Comparison of ENCODE assay signal across 8 cellular contexts in the genomic region with DNA sequence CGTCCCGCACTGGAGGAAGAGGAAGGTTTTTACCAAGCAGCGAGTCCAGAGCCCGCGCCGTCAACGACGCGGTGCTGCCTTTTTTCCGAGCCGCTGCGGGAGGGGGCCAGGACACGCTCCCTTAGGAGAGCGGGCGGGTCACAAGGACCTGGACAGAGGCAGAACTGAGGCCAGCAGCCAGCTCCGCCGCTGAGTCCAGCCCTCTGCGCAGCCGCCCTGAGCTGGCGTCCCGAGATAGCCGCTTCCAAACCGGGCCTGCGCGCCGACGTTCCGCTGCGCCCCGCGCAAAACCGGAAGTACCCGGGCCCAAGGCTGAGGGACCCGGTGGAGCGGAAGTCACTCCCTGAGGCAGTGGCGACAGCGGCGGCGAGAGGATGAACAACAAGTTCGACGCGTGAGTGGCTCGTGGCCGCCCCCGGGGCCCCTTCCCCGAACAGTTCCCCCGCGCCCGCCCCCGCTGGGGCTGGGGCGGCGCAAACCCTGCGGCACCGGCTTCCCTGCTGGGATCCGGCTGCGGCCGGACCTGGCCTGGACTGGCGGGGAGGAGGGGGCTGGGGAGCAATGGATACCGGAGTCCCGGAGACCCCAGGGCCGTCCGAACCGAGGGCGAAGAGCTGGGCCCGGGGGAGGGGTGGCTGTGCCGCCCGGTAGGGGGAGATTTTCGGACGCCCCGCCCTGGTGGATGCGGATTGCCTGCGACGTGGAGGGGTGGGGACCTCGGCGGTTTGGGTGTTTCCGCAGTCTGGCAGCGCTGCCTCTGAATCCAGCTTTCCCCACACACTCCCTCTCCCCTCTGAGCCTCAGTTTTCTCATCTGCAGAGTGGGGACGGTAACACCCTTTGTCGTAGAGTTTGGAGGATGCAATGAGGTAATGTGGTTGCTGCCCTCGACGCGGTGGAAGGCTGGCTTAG. TPM values are rescaled to one million over a fixed set of nuclear protein-coding genes. Genes with fewer than 3 reads are reported as not detected.
DNase-seq lines count a peak whose midpoint lies in the region; ATAC-seq and TF ChIP-seq lines count a peak whose summit lies in the region.

A gene with protein sequence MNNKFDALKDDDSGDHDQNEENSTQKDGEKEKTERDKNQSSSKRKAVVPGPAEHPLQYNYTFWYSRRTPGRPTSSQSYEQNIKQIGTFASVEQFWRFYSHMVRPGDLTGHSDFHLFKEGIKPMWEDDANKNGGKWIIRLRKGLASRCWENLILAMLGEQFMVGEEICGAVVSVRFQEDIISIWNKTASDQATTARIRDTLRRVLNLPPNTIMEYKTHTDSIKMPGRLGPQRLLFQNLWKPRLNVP (plus strand): TSS at position 339 of the 911 bp plus-strand sequence. CDS start 36 bp downstream, at position 375.
A gene (minus strand): TSS at position 207 of the 911 bp plus-strand sequence. CDS start 675 bp downstream, outside the sequence.

- intact Hi-C loops in activated T-helper 1 cell treated with anti-CD3 and anti-CD28 coated beads, Interleukin-12 subunit alpha, Interleukin-12 subunit beta, Interleukin-2, Interleukin-4 antibody, amounts not matched to agents 30 ng/mL and 10 ng/mL and 1 ng/mL, durations not matched to agents 14 hours and 24 hours and 36 hours (cut with micrococcal nuclease) = loop anchor here (1.0 to 10.0 kb wide), 7 partner anchors 57 to 1304 kb away; a partner anchor contains a TSS
- intact Hi-C loops in naive thymus-derived CD4-positive, alpha-beta T cell (cut with micrococcal nuclease) = loop anchor here (1.0 to 10.0 kb wide), 17 partner anchors 56 to 1747 kb away; a partner anchor contains a TSS

- peak; percentile 79 to 86 for TF ChIP-seq POLR2A in Peyer's patch (IDR thresholded peaks at IDR 0.05)

- peak within 1 kb of the TSS; percentile 99 for H3K9ac ChIP-seq in fibroblast of lung (ENCODE audit: insufficient read depth, low read length)

- peaks cover 52% of the 10 kb centered on the region for H3K36me3 Mint-ChIP-seq in activated T-helper 1 cell treated with anti-CD3 and anti-CD28 coated beads, Interleukin-12 subunit alpha, Interleukin-12 subunit beta, Interleukin-2, Interleukin-4 antibody, amounts not matched to agents 30 ng/mL and 10 ng/mL and 1 ng/mL, durations not matched to agents 14 hours and 24 hours and 36 hours (ENCODE audit: low read depth)
- peaks cover 11 to 43% (median 34%) of the 10 kb centered on the region in 5 donors for H3K36me3 Mint-ChIP-seq in naive thymus-derived CD4-positive, alpha-beta T cell
- peaks cover 29 to 61% of the 10 kb centered on the region in 2 donors for H3K36me3 Mint-ChIP-seq in stimulated activated naive B cell treated with anti-CD40 and anti-IgM and Interleukin-4, amounts not matched to agents 10 μg/mL and 1 μg/mL and 100 μg/mL, for 72 hours

- ATAC-seq in GM21825 (IDR thresholded peaks at IDR 0.05; ENCODE audit: unreplicated experiment) = peak; percentile 89
- peak; percentile 91 for ATAC-seq in naive thymus-derived CD4-positive, alpha-beta T cell
- ATAC-seq in stimulated activated naive B cell treated with anti-CD40 and anti-IgM and Interleukin-4, amounts not matched to agents 10 μg/mL and 1 μg/mL and 100 μg/mL, for 72 hours (replicated peaks) = peak; percentile 96 to 97

- peaks cover 49% of the 10 kb centered on the region for H3K79me2 ChIP-seq in fibroblast of lung (ENCODE audit: control insufficient read depth, insufficient read depth, low read length)

- H3K4me3 Mint-ChIP-seq in activated T-helper 1 cell treated with anti-CD3 and anti-CD28 coated beads, Interleukin-12 subunit alpha, Interleukin-12 subunit beta, Interleukin-2, Interleukin-4 antibody, amounts not matched to agents 30 ng/mL and 10 ng/mL and 1 ng/mL, durations not matched to agents 14 hours and 24 hours and 36 hours = peak within 1 kb of the TSS; percentile 100
- H3K4me3 Mint-ChIP-seq in naive thymus-derived CD4-positive, alpha-beta T cell = peak within 1 kb of the TSS; percentile 91 to 100 (median 100)
- H3K4me3 Mint-ChIP-seq in stimulated activated naive B cell treated with anti-CD40 and anti-IgM and Interleukin-4, amounts not matched to agents 10 μg/mL and 1 μg/mL and 100 μg/mL, for 72 hours = peak within 1 kb of the TSS; percentile 93 to 100

- no peaks in the 10 kb centered on the region for H3K27me3 Mint-ChIP-seq in activated T-helper 1 cell treated with anti-CD3 and anti-CD28 coated beads, Interleukin-12 subunit alpha, Interleukin-12 subunit beta, Interleukin-2, Interleukin-4 antibody, amounts not matched to agents 30 ng/mL and 10 ng/mL and 1 ng/mL, durations not matched to agents 14 hours and 24 hours and 36 hours (ENCODE audit: insufficient read depth)
- no peaks in the 10 kb centered on the region for H3K27me3 Mint-ChIP-seq in naive thymus-derived CD4-positive, alpha-beta T cell
- H3K27me3 Mint-ChIP-seq in stimulated activated naive B cell treated with anti-CD40 and anti-IgM and Interleukin-4, amounts not matched to agents 10 μg/mL and 1 μg/mL and 100 μg/mL, for 72 hours = no peaks in the 10 kb centered on the region

- POLR2A ChIA-PET in naive thymus-derived CD4-positive, alpha-beta T cell (lab: Charles Lee) = interaction anchor here (0.5 to 1.4 kb wide), 9 partner anchors 13 to 1087 kb away, joined by 3 to 5 read pairs (median 3); a partner anchor contains a TSS

- H3K36me3 ChIP-seq in KOPT-K1 (ENCODE audit: insufficient read depth, low read length) (peaks cover 49% of the 10 kb centered on the region), Peyer's patch (peaks cover 0 to 13% (median 0%) of the 10 kb centered on the region in 3 donors), fibroblast of lung (ENCODE audit: control insufficient read depth, insufficient read depth, low read length) (no peaks in the 10 kb centered on the region)
- H3K36me3 ChIP-seq in naive thymus-derived CD4-positive, alpha-beta T cell (ENCODE audit: control insufficient read depth in 2 of 3, insufficient read depth in 3 of 3, low read length in 3 of 3) = peaks cover 0 to 16% (median 0%) of the 10 kb centered on the region in 3 experiments

- H3K9me3 Mint-ChIP-seq in activated T-helper 1 cell treated with anti-CD3 and anti-CD28 coated beads, Interleukin-12 subunit alpha, Interleukin-12 subunit beta, Interleukin-2, Interleukin-4 antibody, amounts not matched to agents 30 ng/mL and 10 ng/mL and 1 ng/mL, durations not matched to agents 14 hours and 24 hours and 36 hours = no peaks in the 10 kb centered on the region
- H3K9me3 Mint-ChIP-seq in naive thymus-derived CD4-positive, alpha-beta T cell = peaks cover 0 to 4% (median 0%) of the 10 kb centered on the region in 11 donors
- no peaks in the 10 kb centered on the region for H3K9me3 Mint-ChIP-seq in stimulated activated naive B cell treated with anti-CD40 and anti-IgM and Interleukin-4, amounts not matched to agents 10 μg/mL and 1 μg/mL and 100 μg/mL, for 72 hours

- peak within 1 kb of the TSS; percentile 84 for H2AFZ ChIP-seq in fibroblast of lung (ENCODE audit: low read length)

- H3K4me3 ChIP-seq in Peyer's patch (peak within 1 kb of the TSS; percentile 64 to 97 (median 86)), fibroblast of lung (replicated peaks in 1 of 4; ENCODE audit: control extremely low read depth in 1 of 4, insufficient read depth in 1 of 4, low read depth in 3 of 4, low read length in 4 of 4) (peak within 1 kb of the TSS; percentile 77 to 95 (median 90))
- H3K4me3 ChIP-seq in naive thymus-derived CD4-positive, alpha-beta T cell (ENCODE audit: low read length) = peak within 1 kb of the TSS; percentile 88

- peaks cover 0 to 31% (median 3%) of the 10 kb centered on the region in 4 donors for H3K4me1 ChIP-seq in Peyer's patch
- H3K4me1 ChIP-seq in fibroblast of lung (ENCODE audit: control insufficient read depth, extremely low read depth, insufficient read depth, low read length) = no peaks in the 10 kb centered on the region
- peaks cover 15 to 36% of the 10 kb centered on the region in 2 donors for H3K4me1 ChIP-seq in naive thymus-derived CD4-positive, alpha-beta T cell (ENCODE audit: control insufficient read depth in 2 of 2, insufficient read depth in 2 of 2, low read length in 2 of 2)

- peak within 1 kb of the TSS; percentile 92 for H3K27ac ChIP-seq in KOPT-K1 (ENCODE audit: low read depth, low read length, poor library complexity, severe bottlenecking)
- H3K27ac ChIP-seq in Peyer's patch = peak within 1 kb of the TSS; percentile 95 to 99 (median 97)
- peak within 1 kb of the TSS; percentile 97 for H3K27ac ChIP-seq in fibroblast of lung (ENCODE audit: insufficient read depth, low read length)
- H3K27ac ChIP-seq in naive thymus-derived CD4-positive, alpha-beta T cell (ENCODE audit: low read depth, low read length) = peak within 1 kb of the TSS; percentile 92

- peak within 1 kb of the TSS; percentile 100 for H3K27ac Mint-ChIP-seq in activated T-helper 1 cell treated with anti-CD3 and anti-CD28 coated beads, Interleukin-12 subunit alpha, Interleukin-12 subunit beta, Interleukin-2, Interleukin-4 antibody, amounts not matched to agents 30 ng/mL and 10 ng/mL and 1 ng/mL, durations not matched to agents 14 hours and 24 hours and 36 hours
- H3K27ac Mint-ChIP-seq in naive thymus-derived CD4-positive, alpha-beta T cell = peak within 1 kb of the TSS; percentile 97 to 100 (median 100)
- peak within 1 kb of the TSS; percentile 100 for H3K27ac Mint-ChIP-seq in stimulated activated naive B cell treated with anti-CD40 and anti-IgM and Interleukin-4, amounts not matched to agents 10 μg/mL and 1 μg/mL and 100 μg/mL, for 72 hours

- H4K20me1 ChIP-seq in fibroblast of lung (ENCODE audit: control insufficient read depth, extremely low read depth, insufficient read depth, low read length) = no peaks in the 10 kb centered on the region

- H3K4me1 Mint-ChIP-seq in activated T-helper 1 cell treated with anti-CD3 and anti-CD28 coated beads, Interleukin-12 subunit alpha, Interleukin-12 subunit beta, Interleukin-2, Interleukin-4 antibody, amounts not matched to agents 30 ng/mL and 10 ng/mL and 1 ng/mL, durations not matched to agents 14 hours and 24 hours and 36 hours (ENCODE audit: low read depth) = peaks cover 76% of the 10 kb centered on the region
- H3K4me1 Mint-ChIP-seq in naive thymus-derived CD4-positive, alpha-beta T cell = peaks cover 53 to 87% (median 83%) of the 10 kb centered on the region in 7 donors
- H3K4me1 Mint-ChIP-seq in stimulated activated naive B cell treated with anti-CD40 and anti-IgM and Interleukin-4, amounts not matched to agents 10 μg/mL and 1 μg/mL and 100 μg/mL, for 72 hours = peaks cover 33 to 64% of the 10 kb centered on the region in 2 donors

- TF ChIP-seq CTCF in Peyer's patch (IDR thresholded peaks at IDR 0.05) = peak; percentile 13 to 48 (median 42)
- no peak for TF ChIP-seq CTCF in fibroblast of lung (conservative IDR thresholded peaks at IDR 0.05 in 1 of 2, IDR thresholded peaks at IDR 0.05 in 1 of 2; ENCODE audit: low read depth in 1 of 2, low read length in 2 of 2)

- H3K9me3 ChIP-seq in KOPT-K1 (ENCODE audit: insufficient read depth, low read length, poor library complexity, severe bottlenecking) = no peaks in the 10 kb centered on the region
- H3K9me3 ChIP-seq in Peyer's patch = no peaks in the 10 kb centered on the region
- no peaks in the 10 kb centered on the region for H3K9me3 ChIP-seq in fibroblast of lung (ENCODE audit: control insufficient read depth, insufficient read depth, low read depth, low read length)
- H3K9me3 ChIP-seq in naive thymus-derived CD4-positive, alpha-beta T cell (ENCODE audit: control insufficient read depth in 2 of 3, low read length in 3 of 3) = no peaks in the 10 kb centered on the region

- CTCF ChIA-PET in naive thymus-derived CD4-positive, alpha-beta T cell (lab: Charles Lee) = no interaction called here

- H3K4me2 ChIP-seq in fibroblast of lung (ENCODE audit: extremely low read depth, insufficient read depth, low read length) = peak within 1 kb of the TSS; percentile 95

- H3K27me3 ChIP-seq in Peyer's patch (no peaks in the 10 kb centered on the region), fibroblast of lung (ENCODE audit: control insufficient read depth, insufficient read depth, low read length) (no peaks in the 10 kb centered on the region)
- H3K27me3 ChIP-seq in naive thymus-derived CD4-positive, alpha-beta T cell (ENCODE audit: control insufficient read depth in 2 of 2, insufficient read depth in 2 of 2, low read length in 2 of 2) = no peaks in the 10 kb centered on the region

- DNase-seq in Daoy (ENCODE audit: low read depth) (peak; percentile 94), Peyer's patch (peak; percentile 90 to 97 (median 96)), fibroblast of lung (ENCODE audit: low read depth in 2 of 2) (peak; percentile 93 to 95)
- peak; percentile 90 for DNase-seq in activated T-helper 1 cell treated with anti-CD3 and anti-CD28 coated beads, Interleukin-12 subunit alpha, Interleukin-12 subunit beta, Interleukin-2, Interleukin-4 antibody, amounts not matched to agents 30 ng/mL and 10 ng/mL and 1 ng/mL, durations not matched to agents 14 hours and 24 hours and 36 hours (ENCODE audit: low spot score)
- peak; percentile 82 to 93 (median 90) for DNase-seq in naive thymus-derived CD4-positive, alpha-beta T cell
- DNase-seq in stimulated activated naive B cell treated with anti-CD40 and anti-IgM and Interleukin-4, amounts not matched to agents 10 μg/mL and 1 μg/mL and 100 μg/mL, for 72 hours = peak; percentile 90

RNA-seq across cellular contexts. Expression of the first gene that starts in this region (rescaled TPM):
- total RNA-seq in Daoy (2014; rRNA removed; shearing (Covaris generic)) = 80.5 and 109 TPM in 2 replicates
- total RNA-seq in Peyer's patch = 10 to 100 TPM; 33.0 to 51.8 (median 44.1) TPM
- 94.3 and 96.2 TPM in 2 replicates for total RNA-seq in activated T-helper 1 cell treated with anti-CD3 and anti-CD28 coated beads, Interleukin-12 subunit alpha, Interleukin-12 subunit beta, Interleukin-2, Interleukin-4 antibody, amounts not matched to agents 30 ng/mL and 10 ng/mL and 1 ng/mL, durations not matched to agents 14 hours and 24 hours and 36 hours
- total RNA-seq in fibroblast of lung = 94.5 and 101 TPM in 2 replicates
- 75.3 and 77.6 TPM in 2 replicates for polyA plus RNA-seq in fibroblast of lung
- polyA plus RNA-seq in fibroblast of lung (2012) = 92.7 and 118 TPM in 2 replicates
- 31.8 and 54.8 TPM in 2 replicates for polyA minus RNA-seq in fibroblast of lung (ENCODE audit: low replicate concordance)
- total RNA-seq in naive thymus-derived CD4-positive, alpha-beta T cell = 10 to 100 TPM; 51.9 to 77.6 (median 61.6) TPM
- 10 to 100 TPM; 59.8 to 63.4 TPM for polyA plus RNA-seq in naive thymus-derived CD4-positive, alpha-beta T cell

RNA-seq across cellular contexts. Expression of the second gene that starts in this region (rescaled TPM):
- total RNA-seq in Daoy (2014; rRNA removed; shearing (Covaris generic)) = 5.4 and 8.4 TPM in 2 replicates
- total RNA-seq in Peyer's patch (10 to 100 TPM in 3 of 4 donors, 1 to 10 TPM in 1; 8.6 to 31.4 (median 13.4) TPM), fibroblast of lung (2.1 and 4.0 TPM in 2 replicates)
- total RNA-seq in activated T-helper 1 cell treated with anti-CD3 and anti-CD28 coated beads, Interleukin-12 subunit alpha, Interleukin-12 subunit beta, Interleukin-2, Interleukin-4 antibody, amounts not matched to agents 30 ng/mL and 10 ng/mL and 1 ng/mL, durations not matched to agents 14 hours and 24 hours and 36 hours = 8.4 and 8.9 TPM in 2 replicates
- polyA plus RNA-seq in fibroblast of lung = 2.5 and 3.0 TPM in 2 replicates
- polyA plus RNA-seq in fibroblast of lung (2012) = 1.4 and 2.1 TPM in 2 replicates
- polyA minus RNA-seq in fibroblast of lung (ENCODE audit: low replicate concordance) = 0.12 and 1.6 TPM in 2 replicates
- 10 to 100 TPM in 4 of 5 experiments, 1 to 10 TPM in 1; 9.7 to 23.4 (median 19.3) TPM for total RNA-seq in naive thymus-derived CD4-positive, alpha-beta T cell
- 10 to 100 TPM; 17.1 to 23.8 TPM for polyA plus RNA-seq in naive thymus-derived CD4-positive, alpha-beta T cell

Comparison
In these comparisons a context has a peak if more than half of its experiments do, and no peak if none do; other contexts are left out.
1. Peak in every context shown above with its lines: DNase-seq, ATAC-seq, H3K4me3 ChIP-seq and H3K27ac ChIP-seq.
2. CTCF ChIP-seq: peak in Peyer's patch (6 of 6); none in fibroblast of lung (0 of 2).